1 cellular context compared by ENCODE assay signal in the genomic region with DNA sequence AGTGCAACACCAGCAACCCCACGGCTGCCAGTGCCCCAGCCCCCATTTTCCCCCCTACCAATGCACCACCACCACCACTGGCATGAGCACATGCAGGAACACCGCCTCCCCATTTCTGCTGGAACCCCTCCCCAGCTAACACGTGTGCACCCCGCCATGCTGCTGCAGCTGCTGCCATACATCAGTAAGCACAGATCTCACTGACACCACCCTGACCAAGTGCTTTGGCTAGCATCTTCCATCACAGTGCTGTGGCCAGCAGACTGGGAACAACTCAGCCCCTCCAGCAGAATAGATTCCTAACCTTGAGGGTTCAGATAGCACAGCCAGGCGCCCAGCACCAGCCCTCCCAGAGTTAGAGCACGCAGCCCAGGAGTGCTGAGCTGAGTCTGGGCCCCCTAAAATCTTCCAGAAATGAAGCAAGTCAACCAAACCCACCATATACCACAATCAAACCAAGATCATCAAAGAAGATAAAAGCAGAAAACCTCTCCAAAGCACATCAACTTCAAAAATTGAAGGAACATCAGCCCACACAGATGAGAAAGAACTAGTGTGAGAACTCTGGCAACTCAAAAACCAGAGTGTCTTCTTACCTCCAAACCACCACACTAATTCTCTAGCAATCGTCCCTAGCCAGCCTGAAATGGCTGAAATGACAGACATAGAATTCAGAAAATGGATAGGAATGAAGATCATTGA.
TF ChIP-seq lines count a peak whose summit lies in the region.

No MANE protein-coding gene starts in this region.

TF ChIP-seq in IMR-90, 13 proteins besides CTCF, POLR2A, EP300 and RAD21:
- no peak for TF ChIP-seq MAZ (IDR thresholded peaks at IDR 0.05; ENCODE audit: borderline replicate concordance, low read depth, low read length)
- no peak for TF ChIP-seq SMC3 (IDR thresholded peaks at IDR 0.05; ENCODE audit: low read depth, low read length)
- TF ChIP-seq MXI1 (IDR thresholded peaks at IDR 0.05; ENCODE audit: borderline replicate concordance, low read depth, low read length), result no peak
- no peak for TF ChIP-seq BHLHE40 (IDR thresholded peaks at IDR 0.05; ENCODE audit: low read depth, low read length)
- no peak for TF ChIP-seq CEBPB (IDR thresholded peaks at IDR 0.05; ENCODE audit: low read depth, low read length)
- no peak for TF ChIP-seq NFE2L2 (IDR thresholded peaks at IDR 0.05; ENCODE audit: low read depth, low read length)
